Comparison of ENCODE assay signal across 1 cellular context in genomic region chr2:39435974-39436591, GRCh38.
A peak's percentile ranks its signal among the peaks of the same experiment; 100 is the strongest.
TF ChIP-seq lines count a peak whose summit lies in the region.

No MANE protein-coding gene starts in this region.

TF ChIP-seq in K562, 482 proteins besides CTCF, POLR2A, EP300 and RAD21 (continued from another document):
- TF ChIP-seq AFF4 (CRISPR knock-in tag; IDR thresholded peaks at IDR 0.05) (0 out of 2 replicates have a peak, but pooled peaks have one; percentile 10), ZFX (CRISPR knock-in tag; IDR thresholded peaks at IDR 0.05) (0 out of 2 replicates have a peak, but pooled peaks have one; percentile 34), ZNF551 (CRISPR knock-in tag; IDR thresholded peaks at IDR 0.05) (no peak), YY1 (IDR thresholded peaks at IDR 0.05; ENCODE audit: borderline replicate concordance in 1 of 3, control insufficient read depth in 1 of 3, extremely low read depth in 1 of 3, insufficient read depth in 3 of 3, insufficient read length in 1 of 3, insufficient replicate concordance in 2 of 3, low read depth in 1 of 3, low read length in 2 of 3) (peak in 1 of 3 experiments; percentile 3), SNRNP70 (optimal IDR thresholded peaks at IDR 0.05; ENCODE audit: low read depth, low read length) (no peak)
- TF ChIP-seq, protein P1, sequence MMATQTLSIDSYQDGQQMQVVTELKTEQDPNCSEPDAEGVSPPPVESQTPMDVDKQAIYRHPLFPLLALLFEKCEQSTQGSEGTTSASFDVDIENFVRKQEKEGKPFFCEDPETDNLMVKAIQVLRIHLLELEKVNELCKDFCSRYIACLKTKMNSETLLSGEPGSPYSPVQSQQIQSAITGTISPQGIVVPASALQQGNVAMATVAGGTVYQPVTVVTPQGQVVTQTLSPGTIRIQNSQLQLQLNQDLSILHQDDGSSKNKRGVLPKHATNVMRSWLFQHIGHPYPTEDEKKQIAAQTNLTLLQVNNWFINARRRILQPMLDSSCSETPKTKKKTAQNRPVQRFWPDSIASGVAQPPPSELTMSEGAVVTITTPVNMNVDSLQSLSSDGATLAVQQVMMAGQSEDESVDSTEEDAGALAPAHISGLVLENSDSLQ (IDR thresholded peaks at IDR 0.05) = peak; percentile 34
- TF ChIP-seq, protein P2, sequence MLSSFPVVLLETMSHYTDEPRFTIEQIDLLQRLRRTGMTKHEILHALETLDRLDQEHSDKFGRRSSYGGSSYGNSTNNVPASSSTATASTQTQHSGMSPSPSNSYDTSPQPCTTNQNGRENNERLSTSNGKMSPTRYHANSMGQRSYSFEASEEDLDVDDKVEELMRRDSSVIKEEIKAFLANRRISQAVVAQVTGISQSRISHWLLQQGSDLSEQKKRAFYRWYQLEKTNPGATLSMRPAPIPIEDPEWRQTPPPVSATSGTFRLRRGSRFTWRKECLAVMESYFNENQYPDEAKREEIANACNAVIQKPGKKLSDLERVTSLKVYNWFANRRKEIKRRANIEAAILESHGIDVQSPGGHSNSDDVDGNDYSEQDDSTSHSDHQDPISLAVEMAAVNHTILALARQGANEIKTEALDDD (IDR thresholded peaks at IDR 0.05) = peak; percentile 52; the same call in 1 of the 2 replicates
- TF ChIP-seq, protein P3, sequence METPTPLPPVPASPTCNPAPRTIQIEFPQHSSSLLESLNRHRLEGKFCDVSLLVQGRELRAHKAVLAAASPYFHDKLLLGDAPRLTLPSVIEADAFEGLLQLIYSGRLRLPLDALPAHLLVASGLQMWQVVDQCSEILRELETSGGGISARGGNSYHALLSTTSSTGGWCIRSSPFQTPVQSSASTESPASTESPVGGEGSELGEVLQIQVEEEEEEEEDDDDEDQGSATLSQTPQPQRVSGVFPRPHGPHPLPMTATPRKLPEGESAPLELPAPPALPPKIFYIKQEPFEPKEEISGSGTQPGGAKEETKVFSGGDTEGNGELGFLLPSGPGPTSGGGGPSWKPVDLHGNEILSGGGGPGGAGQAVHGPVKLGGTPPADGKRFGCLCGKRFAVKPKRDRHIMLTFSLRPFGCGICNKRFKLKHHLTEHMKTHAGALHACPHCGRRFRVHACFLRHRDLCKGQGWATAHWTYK (CRISPR knock-in tag; IDR thresholded peaks at IDR 0.05) = no peak
- TF ChIP-seq, protein P4, sequence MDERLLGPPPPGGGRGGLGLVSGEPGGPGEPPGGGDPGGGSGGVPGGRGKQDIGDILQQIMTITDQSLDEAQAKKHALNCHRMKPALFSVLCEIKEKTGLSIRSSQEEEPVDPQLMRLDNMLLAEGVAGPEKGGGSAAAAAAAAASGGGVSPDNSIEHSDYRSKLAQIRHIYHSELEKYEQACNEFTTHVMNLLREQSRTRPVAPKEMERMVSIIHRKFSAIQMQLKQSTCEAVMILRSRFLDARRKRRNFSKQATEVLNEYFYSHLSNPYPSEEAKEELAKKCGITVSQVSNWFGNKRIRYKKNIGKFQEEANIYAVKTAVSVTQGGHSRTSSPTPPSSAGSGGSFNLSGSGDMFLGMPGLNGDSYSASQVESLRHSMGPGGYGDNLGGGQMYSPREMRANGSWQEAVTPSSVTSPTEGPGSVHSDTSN (CRISPR knock-in tag; IDR thresholded peaks at IDR 0.05; ENCODE audit: low read depth) = no peak
- TF ChIP-seq, protein P4 (tag; conservative IDR thresholded peaks at IDR 0.05; ENCODE audit: low read depth) = peak; percentile 43; the same call in 1 of the 2 replicates
- TF ChIP-seq, protein P5, sequence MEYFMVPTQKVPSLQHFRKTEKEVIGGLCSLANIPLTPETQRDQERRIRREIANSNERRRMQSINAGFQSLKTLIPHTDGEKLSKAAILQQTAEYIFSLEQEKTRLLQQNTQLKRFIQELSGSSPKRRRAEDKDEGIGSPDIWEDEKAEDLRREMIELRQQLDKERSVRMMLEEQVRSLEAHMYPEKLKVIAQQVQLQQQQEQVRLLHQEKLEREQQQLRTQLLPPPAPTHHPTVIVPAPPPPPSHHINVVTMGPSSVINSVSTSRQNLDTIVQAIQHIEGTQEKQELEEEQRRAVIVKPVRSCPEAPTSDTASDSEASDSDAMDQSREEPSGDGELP (CRISPR knock-in tag; IDR thresholded peaks at IDR 0.05; ENCODE audit: borderline replicate concordance) = no peak
